2 cellular contexts compared by ENCODE assay signal in the genomic region with DNA sequence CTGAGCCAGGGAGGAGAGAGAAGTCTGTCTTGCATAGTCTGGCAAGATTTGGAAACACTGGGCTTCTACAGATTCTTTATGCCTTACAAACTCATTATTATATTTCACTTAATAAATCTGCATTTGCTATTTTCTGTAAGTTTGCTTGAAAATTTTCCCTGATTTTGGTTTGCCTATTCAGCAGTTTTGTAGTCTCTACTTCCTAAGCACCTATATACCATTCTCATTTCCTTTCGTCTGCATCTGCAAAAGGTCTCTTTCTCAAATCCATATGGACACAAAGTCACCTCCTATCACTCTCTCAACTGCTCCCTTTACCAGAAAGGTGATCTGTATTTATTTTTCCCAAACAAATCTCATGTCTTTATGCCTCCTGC.
TF ChIP-seq lines count a peak whose summit lies in the region.

No MANE protein-coding gene starts in this region.

TF ChIP-seq in HepG2, 621 proteins besides CTCF, POLR2A, EP300 and RAD21:
- TF ChIP-seq, protein P1, sequence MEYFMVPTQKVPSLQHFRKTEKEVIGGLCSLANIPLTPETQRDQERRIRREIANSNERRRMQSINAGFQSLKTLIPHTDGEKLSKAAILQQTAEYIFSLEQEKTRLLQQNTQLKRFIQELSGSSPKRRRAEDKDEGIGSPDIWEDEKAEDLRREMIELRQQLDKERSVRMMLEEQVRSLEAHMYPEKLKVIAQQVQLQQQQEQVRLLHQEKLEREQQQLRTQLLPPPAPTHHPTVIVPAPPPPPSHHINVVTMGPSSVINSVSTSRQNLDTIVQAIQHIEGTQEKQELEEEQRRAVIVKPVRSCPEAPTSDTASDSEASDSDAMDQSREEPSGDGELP (IDR thresholded peaks at IDR 0.05; ENCODE audit: borderline replicate concordance, low read depth) = no peak
- TF ChIP-seq MAFF (IDR thresholded peaks at IDR 0.05; ENCODE audit: low read depth, low read length) = peak; percentile 67
- peak; percentile 23 to 82; a peak in 3 of 4 replicates for TF ChIP-seq MAFK (conservative IDR thresholded peaks at IDR 0.05 in 1 of 2, IDR thresholded peaks at IDR 0.05 in 1 of 2; ENCODE audit: low read length in 2 of 2)
- no peak for TF ChIP-seq SMARCE1 (IDR thresholded peaks at IDR 0.05; ENCODE audit: borderline replicate concordance)

TF ChIP-seq in IMR-90, 13 proteins besides CTCF, POLR2A, EP300 and RAD21:
- TF ChIP-seq MXI1 (IDR thresholded peaks at IDR 0.05; ENCODE audit: borderline replicate concordance, low read depth, low read length) (no peak), MAFK (IDR thresholded peaks at IDR 0.05; ENCODE audit: low read depth, low read length) (peak; percentile 58)
